ENCODE assay signal across 15 cellular contexts in the genomic region with DNA sequence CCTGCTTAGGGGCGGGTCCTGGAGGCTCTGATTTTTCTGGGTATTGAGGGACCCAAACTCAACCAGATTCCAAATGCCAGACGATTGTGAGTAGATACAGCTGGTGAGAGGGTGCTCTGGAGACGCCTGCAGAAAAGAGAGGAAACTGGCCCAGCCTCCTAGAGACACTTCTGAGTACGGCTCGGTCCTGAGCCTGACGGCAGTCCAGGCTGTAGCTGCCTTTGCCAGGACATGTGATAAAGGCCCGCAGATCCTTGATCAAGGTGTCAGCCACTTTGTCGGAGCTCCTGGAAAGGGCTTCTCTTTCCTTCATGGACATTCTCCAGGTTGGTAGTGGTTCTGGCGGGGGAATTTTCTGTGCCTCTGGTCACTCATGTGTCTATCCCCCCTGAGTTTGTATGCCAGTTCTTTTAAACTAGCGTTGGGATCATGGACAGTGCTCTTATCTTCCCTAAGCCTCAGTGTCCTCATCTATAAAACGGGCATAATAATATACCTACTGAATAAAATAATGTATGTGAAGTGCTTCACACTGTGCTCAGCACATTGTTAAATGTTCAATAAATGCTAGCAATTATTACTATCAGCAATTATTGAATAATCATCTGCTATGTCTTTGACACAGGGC. TPM values are rescaled to one million over a fixed set of nuclear protein-coding genes. Genes with fewer than 3 reads are reported as not detected.
DNase-seq lines count a peak whose midpoint lies in the region; ATAC-seq, FAIRE-seq and TF ChIP-seq lines count a peak whose summit lies in the region.
"Had no signal": no experiment of that assay in that cellular context is flagged by ENCODE, and none has a peak within 500 bp of the region (broad histone marks: within the 10 kb centered on the region; RNA-seq: fewer than 3 reads in every experiment).

No MANE protein-coding gene starts in this region.

- H2AFZ ChIP-seq in OCI-LY7 (ENCODE audit: low read length), result no peak overlapping the region

- no peak for TF ChIP-seq POLR2A in GM12892 (IDR thresholded peaks at IDR 0.05; ENCODE audit: low read depth, low read length)

- H4K20me1 ChIP-seq in OCI-LY7 (ENCODE audit: insufficient read depth, low read length), result no peaks in the 10 kb centered on the region

- no peak for DNase-seq in activated T-cell treated with anti-CD3 and anti-CD28 coated beads, Interleukin-2, amount 50 U/mL, for 72 hours
- DNase-seq in activated T-cell treated with anti-CD3 and anti-CD28 coated beads for 4 hours (no peak), memory B cell (ENCODE audit: low spot score in 2 of 2) (no peak), thoracic aorta (ENCODE audit: low spot score) (no peak), GM12892 (ENCODE audit: insufficient read length) (no peak), OCI-LY7 (ENCODE audit: low spot score) (no peak), T-helper 2 cell (no peak)
- DNase-seq in effector memory CD8-positive, alpha-beta T cell, result no peak
- DNase-seq: activated CD8-positive, alpha-beta memory T cell treated with anti-CD3 and anti-CD28 coated beads, Interleukin-2, amount 50 U/mL, for 48 hours; DMS 273 treated with DMSO at 0.1 percent for 48 hours; esophagus squamous epithelium; RPMI8226 had no signal

- intact Hi-C loops in OCI-LY7 (cut with micrococcal nuclease; ENCODE audit: unreplicated experiment), result no loop called here

- no peaks in the 10 kb centered on the region for H3K9me3 ChIP-seq in thoracic aorta
- H3K9me3 ChIP-seq in OCI-LY7 (ENCODE audit: low read length), result no peaks in the 10 kb centered on the region
- H3K9me3 ChIP-seq: esophagus squamous epithelium, neutrophil had no signal

- H3K36me3 ChIP-seq in thoracic aorta, result no peaks in the 10 kb centered on the region
- no peaks in the 10 kb centered on the region for H3K36me3 ChIP-seq in OCI-LY7 (ENCODE audit: insufficient read depth, low read length)
- H3K36me3 ChIP-seq: esophagus squamous epithelium, neutrophil had no signal

- H3K27ac ChIP-seq in thoracic aorta (no peak overlapping the region), OCI-LY7 (ENCODE audit: low read depth, low read length, poor library complexity, severe bottlenecking) (no peak overlapping the region)
- H3K27ac ChIP-seq: esophagus squamous epithelium, neutrophil had no signal

- H3K4me3 ChIP-seq in thoracic aorta, result peak overlapping the region; percentile 58
- no peak overlapping the region for H3K4me3 ChIP-seq in OCI-LY7 (ENCODE audit: low read depth, low read length, poor library complexity, severe bottlenecking)

- H3K27me3 Mint-ChIP-seq in activated T-cell treated with anti-CD3 and anti-CD28 coated beads, Interleukin-2, amount 50 U/mL, for 72 hours (ENCODE audit: low read depth), result peaks cover 58% of the 10 kb centered on the region
- H3K27me3 Mint-ChIP-seq in effector memory CD8-positive, alpha-beta T cell, result peaks cover 79 to 83% of the 10 kb centered on the region in 2 donors
- H3K27me3 Mint-ChIP-seq in memory B cell, result peaks cover 19% of the 10 kb centered on the region

- peak overlapping the region; percentile 62 to 88 for H3K4me3 Mint-ChIP-seq in activated T-cell treated with anti-CD3 and anti-CD28 coated beads, Interleukin-2, amount 50 U/mL, for 72 hours
- H3K4me3 Mint-ChIP-seq in effector memory CD8-positive, alpha-beta T cell, result peak overlapping the region; percentile 19 to 73
- H3K4me3 Mint-ChIP-seq in memory B cell, result peak overlapping the region; percentile 37

- peaks cover 0 to 14% of the 10 kb centered on the region in 2 donors for H3K4me1 ChIP-seq in thoracic aorta (ENCODE audit: control insufficient read depth in 1 of 2, low read depth in 2 of 2)
- H3K4me1 ChIP-seq in OCI-LY7 (ENCODE audit: insufficient read depth, low read length, poor library complexity, severe bottlenecking), result no peaks in the 10 kb centered on the region

- TF ChIP-seq CTCF in thoracic aorta (IDR thresholded peaks at IDR 0.05) (no peak), OCI-LY7 (conservative IDR thresholded peaks at IDR 0.05; ENCODE audit: low read length) (no peak)

- POLR2A ChIA-PET in OCI-LY7 (lab: Charles Lee), result no interaction called here

- no peaks in the 10 kb centered on the region for H3K36me3 Mint-ChIP-seq in activated T-cell treated with anti-CD3 and anti-CD28 coated beads, Interleukin-2, amount 50 U/mL, for 72 hours (ENCODE audit: insufficient read depth in 2 of 2)
- H3K36me3 Mint-ChIP-seq in effector memory CD8-positive, alpha-beta T cell (ENCODE audit: insufficient read depth), result peaks cover 4% of the 10 kb centered on the region
- H3K36me3 Mint-ChIP-seq in memory B cell, result no peaks in the 10 kb centered on the region

- no peak for FAIRE-seq in GM12892 (lab: Jason Lieb, UNC)
- FAIRE-seq: A204.1, islet of Langerhans had no signal

- no peaks in the 10 kb centered on the region for H3K9me3 Mint-ChIP-seq in activated T-cell treated with anti-CD3 and anti-CD28 coated beads, Interleukin-2, amount 50 U/mL, for 72 hours
- H3K9me3 Mint-ChIP-seq in effector memory CD8-positive, alpha-beta T cell, result no peaks in the 10 kb centered on the region
- no peaks in the 10 kb centered on the region for H3K9me3 Mint-ChIP-seq in memory B cell

- BruUV-seq in OCI-LY7 (replicated peaks; lab: Mats Ljungman, UMichigan), result no TSS peak

- H3K27ac Mint-ChIP-seq in activated T-cell treated with anti-CD3 and anti-CD28 coated beads, Interleukin-2, amount 50 U/mL, for 72 hours, result no peak overlapping the region
- H3K27ac Mint-ChIP-seq in effector memory CD8-positive, alpha-beta T cell, result no peak overlapping the region
- no peak overlapping the region for H3K27ac Mint-ChIP-seq in memory B cell

- H3K4me2 ChIP-seq in OCI-LY7 (ENCODE audit: low read length), result no peak overlapping the region

- H3K4me1 Mint-ChIP-seq in activated T-cell treated with anti-CD3 and anti-CD28 coated beads, Interleukin-2, amount 50 U/mL, for 72 hours (ENCODE audit: low read depth), result peaks cover 10% of the 10 kb centered on the region
- H3K4me1 Mint-ChIP-seq in effector memory CD8-positive, alpha-beta T cell (ENCODE audit: low read depth in 2 of 2), result peaks cover 5 to 6% of the 10 kb centered on the region in 2 donors
- peaks cover 6% of the 10 kb centered on the region for H3K4me1 Mint-ChIP-seq in memory B cell

- CTCF ChIA-PET in OCI-LY7 (lab: Charles Lee; ENCODE audit: unreplicated experiment), result no interaction called here

- H3K9me2 ChIP-seq in OCI-LY7 (ENCODE audit: insufficient read depth, low read length), result no peaks in the 10 kb centered on the region

- ATAC-seq in activated T-cell treated with anti-CD3 and anti-CD28 coated beads, Interleukin-2, amount 50 U/mL, for 72 hours (replicated peaks in 1 of 2), result no peak
- ATAC-seq in effector memory CD8-positive, alpha-beta T cell (replicated peaks), result no peak
- ATAC-seq in memory B cell (ENCODE audit: low read depth) (no peak), thoracic aorta (ENCODE audit: insufficient number of reproducible peaks, low FRiP score, low read depth) (no peak)

- no peaks in the 10 kb centered on the region for H3K27me3 ChIP-seq in thoracic aorta (replicated peaks; ENCODE audit: insufficient read depth)

- no peaks in the 10 kb centered on the region for H3K79me2 ChIP-seq in OCI-LY7 (ENCODE audit: insufficient read depth, low read depth, low read length)

RNA-seq across cellular contexts. Expression of gene BTRC, which starts 42.4 kb away (rescaled TPM):
- total RNA-seq in activated T-cell treated with anti-CD3 and anti-CD28 coated beads, Interleukin-2, amount 50 U/mL, for 72 hours, result 10 to 100 TPM; 21.8 to 31.5 TPM
- total RNA-seq in thoracic aorta (10 to 100 TPM in 1 of 2 donors, 1 to 10 TPM in 1; 8.4 to 12.9 TPM), OCI-LY7 (2022) (17.2 and 17.8 TPM in 2 replicates)
- 6.6 TPM for polyA plus RNA-seq in GM12892 (2012; ENCODE audit: missing spikeins)
- 6.1 and 7.3 TPM in 2 replicates for total RNA-seq in OCI-LY7 (2014; rRNA removed; shearing (Covaris generic))
